ENCODE assay signal across 1 cellular context in genomic region chr4:107999932-108000539, GRCh38.
TF ChIP-seq lines count a peak whose summit lies in the region.

No MANE protein-coding gene starts in this region.

TF ChIP-seq in K562, 482 proteins besides CTCF, POLR2A, EP300 and RAD21 (continued from another document and continues in another):
- TF ChIP-seq FOXP1 (CRISPR knock-in tag; IDR thresholded peaks at IDR 0.05) (no peak), THRA (IDR thresholded peaks at IDR 0.05) (no peak), NFE2 (IDR thresholded peaks at IDR 0.05; ENCODE audit: low read depth) (no peak), ZBTB9 (CRISPR knock-in tag; IDR thresholded peaks at IDR 0.05) (no peak), POLR2AphosphoS2 (IDR thresholded peaks at IDR 0.05; ENCODE audit: low read length) (no peak), ZBTB1 (CRISPR knock-in tag; IDR thresholded peaks at IDR 0.05; ENCODE audit: borderline replicate concordance, low read depth) (no peak), ZFP1 (CRISPR knock-in tag; IDR thresholded peaks at IDR 0.05) (no peak), ZNF407 (IDR thresholded peaks at IDR 0.05; ENCODE audit: low read depth) (no peak), CBFA2T2 (conservative IDR thresholded peaks at IDR 0.05) (no peak), PKNOX1 (IDR thresholded peaks at IDR 0.05) (no peak), NR1H2 (CRISPR knock-in tag; IDR thresholded peaks at IDR 0.05) (no peak), EGR1 (conservative IDR thresholded peaks at IDR 0.05) (no peak), STAT5A (IDR thresholded peaks at IDR 0.05; ENCODE audit: borderline replicate concordance, low read length) (no peak), TSHZ1 (CRISPR knock-in tag; IDR thresholded peaks at IDR 0.05) (no peak), IRF9 (tag; IDR thresholded peaks at IDR 0.05) (peak; percentile 74), TAF9B (IDR thresholded peaks at IDR 0.05; ENCODE audit: partially characterized antibody) (no peak), ATF6 (CRISPR knock-in tag; IDR thresholded peaks at IDR 0.05) (no peak), GTF3C2 (IDR thresholded peaks at IDR 0.05; ENCODE audit: borderline replicate concordance, extremely low read depth, insufficient read length) (no peak), ZNF133 (CRISPR knock-in tag; IDR thresholded peaks at IDR 0.05) (no peak), NBN (IDR thresholded peaks at IDR 0.05; ENCODE audit: low read depth) (0 out of 2 replicates have a peak, but pooled peaks have one; percentile 33), NFRKB (IDR thresholded peaks at IDR 0.05; ENCODE audit: low read depth) (no peak), HNRNPUL1 (IDR thresholded peaks at IDR 0.05; ENCODE audit: low read length) (no peak), RBM17 (IDR thresholded peaks at IDR 0.05; ENCODE audit: borderline replicate concordance, low read depth, low read length) (no peak), ZNF668 (CRISPR knock-in tag; IDR thresholded peaks at IDR 0.05) (no peak), HLTF (IDR thresholded peaks at IDR 0.05) (no peak), FOXM1 (IDR thresholded peaks at IDR 0.05; ENCODE audit: low read depth) (no peak), FOXM1 (CRISPR knock-in tag; IDR thresholded peaks at IDR 0.05; ENCODE audit: low read depth) (no peak), CC2D1A (IDR thresholded peaks at IDR 0.05) (no peak), SIX5 (IDR thresholded peaks at IDR 0.05; ENCODE audit: borderline replicate concordance in 1 of 2, insufficient read depth in 1 of 2, low read depth in 1 of 2, low read length in 2 of 2) (no peak), THAP12 (CRISPR knock-in tag; IDR thresholded peaks at IDR 0.05) (no peak), MXD1 (CRISPR knock-in tag; IDR thresholded peaks at IDR 0.05; ENCODE audit: borderline replicate concordance, poor library complexity, severe bottlenecking) (no peak), ZFPM2 (CRISPR knock-in tag; IDR thresholded peaks at IDR 0.05) (no peak), ZNF3 (CRISPR knock-in tag; IDR thresholded peaks at IDR 0.05) (no peak)
